In the genomic region with DNA sequence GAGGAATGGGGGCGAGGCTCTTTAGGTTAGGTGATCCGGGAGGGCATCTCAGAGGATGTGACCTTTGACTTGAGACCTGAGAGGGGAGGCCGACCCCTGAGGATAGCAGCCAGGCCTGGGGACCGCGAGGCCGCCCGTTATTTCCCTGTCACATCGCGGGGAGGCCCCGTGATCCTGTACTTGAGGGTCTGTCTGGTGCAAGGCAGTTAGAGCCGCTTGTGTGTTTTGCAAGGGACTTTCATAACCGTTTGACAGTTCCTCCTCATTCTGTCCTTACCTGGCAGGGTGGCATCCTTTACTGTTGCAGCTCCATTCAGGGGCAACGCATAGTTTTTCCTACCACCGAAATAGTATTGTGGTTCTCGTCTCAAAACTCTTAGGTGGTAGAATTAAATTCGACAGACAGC, we compare ENCODE assay signal across 8 cellular contexts. TPM values are rescaled to one million over a fixed set of nuclear protein-coding genes. Genes with fewer than 3 reads are reported as not detected.
DNase-seq lines count a peak whose midpoint lies in the region; ATAC-seq, FAIRE-seq and TF ChIP-seq lines count a peak whose summit lies in the region.

No MANE protein-coding gene starts in this region.

- H3K9ac ChIP-seq in PC-3 (ENCODE audit: low read length) (peak overlapping the region; percentile 93), endocrine pancreas (ENCODE audit: control insufficient read depth, insufficient read depth, low read length) (peak overlapping the region; percentile 47), parathyroid adenoma (no peak overlapping the region)

- H3K79me2 ChIP-seq in PC-3 (ENCODE audit: low read length) (peaks cover 56% of the 10 kb centered on the region), parathyroid adenoma (peaks cover 16% of the 10 kb centered on the region)

- FAIRE-seq in GM12892 (lab: Jason Lieb, UNC) = no peak

- H3K4me3 ChIP-seq in AG04449 (ENCODE audit: low read depth, low read length) = peak overlapping the region; percentile 74
- H3K4me3 ChIP-seq in PC-3 (ENCODE audit: low read length) = peak overlapping the region; percentile 90
- H3K4me3 ChIP-seq in endocrine pancreas (ENCODE audit: control insufficient read depth, insufficient read depth, low read length) = peak overlapping the region; percentile 7
- H3K4me3 ChIP-seq in parathyroid adenoma (ENCODE audit: low read depth, low read length) = peak overlapping the region; percentile 51

- no peak for DNase-seq in AG04449 (ENCODE audit: low read depth, low spot score)
- peak; percentile 19 for DNase-seq in GM12892 (ENCODE audit: insufficient read length)
- DNase-seq in PC-3 = no peak
- DNase-seq in AG08395 (ENCODE audit: low spot score) = no peak
- no peak for DNase-seq in midbrain (lab: John Stamatoyannopoulos, UW)

- no peak for TF ChIP-seq CTCF in AG04449 (IDR thresholded peaks at IDR 0.05; ENCODE audit: insufficient read depth, low read length, missing control alignments)
- no peak for TF ChIP-seq CTCF in PC-3 (conservative IDR thresholded peaks at IDR 0.05; ENCODE audit: low read depth, low read length)
- no peak for TF ChIP-seq CTCF in parathyroid adenoma (IDR thresholded peaks at IDR 0.05)

- no peaks in the 10 kb centered on the region for H3K9me2 ChIP-seq in PC-3 (replicated peaks; ENCODE audit: low read length)

- H3F3A ChIP-seq in PC-3 (ENCODE audit: low read length, unreplicated experiment) = no peaks in the 10 kb centered on the region

- peaks cover 33% of the 10 kb centered on the region for H4K20me1 ChIP-seq in PC-3 (ENCODE audit: low read length)

- no peak for TF ChIP-seq POLR2A in GM12892 (IDR thresholded peaks at IDR 0.05; ENCODE audit: low read depth, low read length)

- H2AFZ ChIP-seq in PC-3 (ENCODE audit: low read length) (peak overlapping the region; percentile 47; the same call in 1 of the 2 replicates), parathyroid adenoma (peak overlapping the region; percentile 90)

- ATAC-seq in HG02885 (IDR thresholded peaks at IDR 0.05; ENCODE audit: poor library complexity, unreplicated experiment) = peak; percentile 17
- ATAC-seq in PC-3 = peak; percentile 7

- H3K36me3 ChIP-seq in PC-3 (ENCODE audit: low read depth, low read length) (0 out of 2 replicates have a peak, but pooled peaks cover 3% of the 10 kb centered on the region), endocrine pancreas (ENCODE audit: control insufficient read depth, insufficient read depth, low read length) (no peaks in the 10 kb centered on the region), parathyroid adenoma (ENCODE audit: control insufficient read depth, insufficient read depth, low read length) (no peaks in the 10 kb centered on the region)

- H3K4me2 ChIP-seq in PC-3 (ENCODE audit: low read length) = peak overlapping the region; percentile 95
- peak overlapping the region; percentile 70 for H3K4me2 ChIP-seq in parathyroid adenoma (ENCODE audit: low read length)

- H3K4me1 ChIP-seq in PC-3 (ENCODE audit: insufficient read depth, low read length) (peaks cover 27% of the 10 kb centered on the region), endocrine pancreas (ENCODE audit: control insufficient read depth, insufficient read depth, low read length) (peaks cover 7% of the 10 kb centered on the region), parathyroid adenoma (no peaks in the 10 kb centered on the region)

- TSS peak; percentile 47 for BruUV-seq in PC-3 (replicated peaks; lab: Mats Ljungman, UMichigan)

- intact Hi-C loops in PC-3 (cut with micrococcal nuclease) = loop anchor here (2.0 to 5.0 kb wide), 4 partner anchors 54 to 309 kb away; no protein-coding TSS in a partner anchor

- H3K27ac ChIP-seq in PC-3 (ENCODE audit: low read length) (no peak overlapping the region), parathyroid adenoma (no peak overlapping the region)

- CTCF ChIA-PET in AG04449 (lab: Yijun Ruan, JAX) = interaction anchor here (1.7 kb wide), 1 partner anchor 54 kb away, joined by 5 read pairs; no protein-coding TSS in a partner anchor
- CTCF ChIA-PET in PC-3 (lab: Charles Lee) = interaction anchor here (1.1 kb wide), 1 partner anchor 55 kb away, joined by 3 read pairs; no protein-coding TSS in a partner anchor

- no peaks in the 10 kb centered on the region for H3K9me3 ChIP-seq in PC-3 (ENCODE audit: low read length)
- no peaks in the 10 kb centered on the region for H3K9me3 ChIP-seq in endocrine pancreas (ENCODE audit: control insufficient read depth, low read length)
- no peaks in the 10 kb centered on the region for H3K9me3 ChIP-seq in parathyroid adenoma (ENCODE audit: control insufficient read depth, low read length)

- H3K27me3 ChIP-seq in PC-3 (ENCODE audit: low read length) = no peaks in the 10 kb centered on the region
- H3K27me3 ChIP-seq in endocrine pancreas (ENCODE audit: control insufficient read depth, insufficient read depth, low read length) = no peaks in the 10 kb centered on the region
- no peaks in the 10 kb centered on the region for H3K27me3 ChIP-seq in parathyroid adenoma (ENCODE audit: control insufficient read depth, insufficient read depth, low read length)

- POLR2A ChIA-PET in AG04449 (lab: Yijun Ruan, JAX) = interaction anchor here (0.6 kb wide), 1 partner anchor 42 kb away, joined by 3 read pairs; no protein-coding TSS in a partner anchor
- POLR2A ChIA-PET in PC-3 (lab: Charles Lee; ENCODE audit: unreplicated experiment) = no interaction called here

RNA-seq across cellular contexts. Expression of a gene that starts 0.8 kb away (rescaled TPM):
- 57.9 TPM for polyA plus RNA-seq in GM12892 (2012; ENCODE audit: missing spikeins)
- total RNA-seq in PC-3 (2014; rRNA removed) = 39.1 and 46.7 TPM in 2 replicates

Comparison
In these comparisons a context has a peak if more than half of its experiments do, and no peak if none do; other contexts are left out.
1. H3K4me3 ChIP-seq: peak in every context shown above with its lines; median percentile 90 in PC-3; 74 in AG04449; 51 in parathyroid adenoma; 7 in endocrine pancreas.